In the genomic region with DNA sequence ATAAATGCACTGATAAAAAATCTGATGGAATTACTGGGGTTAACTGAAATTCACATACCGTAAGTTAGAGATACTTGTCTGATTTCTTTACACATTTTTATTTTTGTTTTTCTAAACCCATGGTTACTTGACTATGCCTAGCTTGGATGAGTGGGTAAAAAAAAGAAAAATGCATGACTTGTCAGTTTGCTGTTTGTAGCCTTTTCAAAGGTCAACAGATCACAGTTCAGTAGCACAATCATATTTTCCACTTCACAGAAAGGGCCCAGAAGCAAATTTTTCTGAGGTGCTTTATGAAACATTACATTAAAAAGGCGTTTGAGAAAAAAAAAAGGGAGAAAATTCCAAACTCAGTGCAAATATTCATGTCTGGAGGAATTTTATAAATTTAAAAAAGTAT, we compare ENCODE assay signal across 1 cellular context.
TF ChIP-seq lines count a peak whose summit lies in the region.

No MANE protein-coding gene starts in this region.

TF ChIP-seq in HepG2, 621 proteins besides CTCF, POLR2A, EP300 and RAD21 (continued from another document):
- TF ChIP-seq, protein P1, sequence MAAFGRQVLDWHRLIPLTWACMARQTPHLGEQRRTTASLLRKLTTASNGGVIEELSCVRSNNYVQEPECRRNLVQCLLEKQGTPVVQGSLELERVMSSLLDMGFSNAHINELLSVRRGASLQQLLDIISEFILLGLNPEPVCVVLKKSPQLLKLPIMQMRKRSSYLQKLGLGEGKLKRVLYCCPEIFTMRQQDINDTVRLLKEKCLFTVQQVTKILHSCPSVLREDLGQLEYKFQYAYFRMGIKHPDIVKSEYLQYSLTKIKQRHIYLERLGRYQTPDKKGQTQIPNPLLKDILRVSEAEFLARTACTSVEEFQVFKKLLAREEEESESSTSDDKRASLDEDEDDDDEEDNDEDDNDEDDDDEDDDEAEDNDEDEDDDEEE (CRISPR knock-in tag; IDR thresholded peaks at IDR 0.05): no peak
- no peak for TF ChIP-seq MEIS2 (CRISPR knock-in tag; IDR thresholded peaks at IDR 0.05)
- no peak for TF ChIP-seq ZSCAN25 (CRISPR knock-in tag; IDR thresholded peaks at IDR 0.05)
- TF ChIP-seq, protein P2, sequence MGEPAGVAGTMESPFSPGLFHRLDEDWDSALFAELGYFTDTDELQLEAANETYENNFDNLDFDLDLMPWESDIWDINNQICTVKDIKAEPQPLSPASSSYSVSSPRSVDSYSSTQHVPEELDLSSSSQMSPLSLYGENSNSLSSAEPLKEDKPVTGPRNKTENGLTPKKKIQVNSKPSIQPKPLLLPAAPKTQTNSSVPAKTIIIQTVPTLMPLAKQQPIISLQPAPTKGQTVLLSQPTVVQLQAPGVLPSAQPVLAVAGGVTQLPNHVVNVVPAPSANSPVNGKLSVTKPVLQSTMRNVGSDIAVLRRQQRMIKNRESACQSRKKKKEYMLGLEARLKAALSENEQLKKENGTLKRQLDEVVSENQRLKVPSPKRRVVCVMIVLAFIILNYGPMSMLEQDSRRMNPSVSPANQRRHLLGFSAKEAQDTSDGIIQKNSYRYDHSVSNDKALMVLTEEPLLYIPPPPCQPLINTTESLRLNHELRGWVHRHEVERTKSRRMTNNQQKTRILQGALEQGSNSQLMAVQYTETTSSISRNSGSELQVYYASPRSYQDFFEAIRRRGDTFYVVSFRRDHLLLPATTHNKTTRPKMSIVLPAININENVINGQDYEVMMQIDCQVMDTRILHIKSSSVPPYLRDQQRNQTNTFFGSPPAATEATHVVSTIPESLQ (CRISPR knock-in tag; conservative IDR thresholded peaks at IDR 0.05): no peak
- TF ChIP-seq, protein P3, sequence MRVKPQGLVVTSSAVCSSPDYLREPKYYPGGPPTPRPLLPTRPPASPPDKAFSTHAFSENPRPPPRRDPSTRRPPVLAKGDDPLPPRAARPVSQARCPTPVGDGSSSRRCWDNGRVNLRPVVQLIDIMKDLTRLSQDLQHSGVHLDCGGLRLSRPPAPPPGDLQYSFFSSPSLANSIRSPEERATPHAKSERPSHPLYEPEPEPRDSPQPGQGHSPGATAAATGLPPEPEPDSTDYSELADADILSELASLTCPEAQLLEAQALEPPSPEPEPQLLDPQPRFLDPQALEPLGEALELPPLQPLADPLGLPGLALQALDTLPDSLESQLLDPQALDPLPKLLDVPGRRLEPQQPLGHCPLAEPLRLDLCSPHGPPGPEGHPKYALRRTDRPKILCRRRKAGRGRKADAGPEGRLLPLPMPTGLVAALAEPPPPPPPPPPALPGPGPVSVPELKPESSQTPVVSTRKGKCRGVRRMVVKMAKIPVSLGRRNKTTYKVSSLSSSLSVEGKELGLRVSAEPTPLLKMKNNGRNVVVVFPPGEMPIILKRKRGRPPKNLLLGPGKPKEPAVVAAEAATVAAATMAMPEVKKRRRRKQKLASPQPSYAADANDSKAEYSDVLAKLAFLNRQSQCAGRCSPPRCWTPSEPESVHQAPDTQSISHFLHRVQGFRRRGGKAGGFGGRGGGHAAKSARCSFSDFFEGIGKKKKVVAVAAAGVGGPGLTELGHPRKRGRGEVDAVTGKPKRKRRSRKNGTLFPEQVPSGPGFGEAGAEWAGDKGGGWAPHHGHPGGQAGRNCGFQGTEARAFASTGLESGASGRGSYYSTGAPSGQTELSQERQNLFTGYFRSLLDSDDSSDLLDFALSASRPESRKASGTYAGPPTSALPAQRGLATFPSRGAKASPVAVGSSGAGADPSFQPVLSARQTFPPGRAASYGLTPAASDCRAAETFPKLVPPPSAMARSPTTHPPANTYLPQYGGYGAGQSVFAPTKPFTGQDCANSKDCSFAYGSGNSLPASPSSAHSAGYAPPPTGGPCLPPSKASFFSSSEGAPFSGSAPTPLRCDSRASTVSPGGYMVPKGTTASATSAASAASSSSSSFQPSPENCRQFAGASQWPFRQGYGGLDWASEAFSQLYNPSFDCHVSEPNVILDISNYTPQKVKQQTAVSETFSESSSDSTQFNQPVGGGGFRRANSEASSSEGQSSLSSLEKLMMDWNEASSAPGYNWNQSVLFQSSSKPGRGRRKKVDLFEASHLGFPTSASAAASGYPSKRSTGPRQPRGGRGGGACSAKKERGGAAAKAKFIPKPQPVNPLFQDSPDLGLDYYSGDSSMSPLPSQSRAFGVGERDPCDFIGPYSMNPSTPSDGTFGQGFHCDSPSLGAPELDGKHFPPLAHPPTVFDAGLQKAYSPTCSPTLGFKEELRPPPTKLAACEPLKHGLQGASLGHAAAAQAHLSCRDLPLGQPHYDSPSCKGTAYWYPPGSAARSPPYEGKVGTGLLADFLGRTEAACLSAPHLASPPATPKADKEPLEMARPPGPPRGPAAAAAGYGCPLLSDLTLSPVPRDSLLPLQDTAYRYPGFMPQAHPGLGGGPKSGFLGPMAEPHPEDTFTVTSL (CRISPR knock-in tag; IDR thresholded peaks at IDR 0.05; ENCODE audit: borderline replicate concordance): peak; percentile 48; the same call in 1 of the 2 replicates
